ENCODE assay signal across 11 cellular contexts in the genomic region with DNA sequence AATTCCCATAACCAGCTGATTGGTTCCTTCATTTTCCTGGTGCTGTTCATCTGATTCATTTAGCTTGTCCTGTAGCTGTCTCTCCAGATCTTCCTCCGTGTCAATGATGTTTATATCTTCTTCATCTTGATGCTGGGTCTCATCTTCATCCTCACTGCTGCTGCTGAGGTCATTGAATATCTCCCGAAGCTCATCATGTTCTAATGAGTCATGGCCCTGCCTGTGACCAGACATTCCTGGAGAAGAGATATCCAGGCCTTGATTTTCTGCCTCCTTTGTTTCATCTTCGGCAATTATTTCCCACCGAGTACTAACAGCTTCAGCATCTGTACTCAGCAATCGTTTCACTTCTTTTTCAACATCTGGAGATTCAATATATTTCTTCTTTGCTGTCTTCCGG.
DNase-seq lines count a peak whose midpoint lies in the region; ATAC-seq and TF ChIP-seq lines count a peak whose summit lies in the region.
"Had no signal": no experiment of that assay in that cellular context is flagged by ENCODE, and none has a peak within 500 bp of the region (broad histone marks: within the 10 kb centered on the region; RNA-seq: fewer than 3 reads in every experiment).

No MANE protein-coding gene starts in this region.

- no peak for DNase-seq in NB4 (ENCODE audit: low read depth)
- DNase-seq in RPMI8226, result no peak
- DNase-seq: amniotic stem cell, NCI-H1417, posterior cingulate gyrus had no signal

- no peaks in the 10 kb centered on the region for H3K9me2 ChIP-seq in DOHH2 (replicated peaks; ENCODE audit: control insufficient read depth, low read length)

- H3K4me3 ChIP-seq in DOHH2 (ENCODE audit: low read length), result peak overlapping the region; percentile 82
- H3K4me3 ChIP-seq in NB4 (ENCODE audit: low read depth, low read length), result peak overlapping the region; percentile 91
- peak overlapping the region; percentile 85 to 90 for H3K4me3 ChIP-seq in duodenal mucosa (ENCODE audit: low read depth in 1 of 2, low read length in 2 of 2)
- peak overlapping the region; percentile 88 for H3K4me3 ChIP-seq in neuron (ENCODE audit: low read length)

- no peaks in the 10 kb centered on the region for H4K20me1 ChIP-seq in DOHH2 (ENCODE audit: control insufficient read depth, insufficient read depth, low read depth, low read length)

- H3K27me3 ChIP-seq in DOHH2 (ENCODE audit: control insufficient read depth, low read length), result no peaks in the 10 kb centered on the region
- H3K27me3 ChIP-seq in duodenal mucosa (ENCODE audit: control insufficient read depth in 1 of 2, insufficient read depth in 2 of 2, low read length in 2 of 2), result no peaks in the 10 kb centered on the region
- no peaks in the 10 kb centered on the region for H3K27me3 ChIP-seq in neuron (ENCODE audit: insufficient read depth, low read length)

- ATAC-seq in GM21576 (IDR thresholded peaks at IDR 0.05; ENCODE audit: unreplicated experiment), result no peak
- no peak for ATAC-seq in GM19467 (IDR thresholded peaks at IDR 0.05; ENCODE audit: unreplicated experiment)
- no peak for ATAC-seq in HG03520 (IDR thresholded peaks at IDR 0.05; ENCODE audit: unreplicated experiment)

- peaks cover 63% of the 10 kb centered on the region for H3K79me2 ChIP-seq in DOHH2 (ENCODE audit: control insufficient read depth, low read length)

- H3K9me3 ChIP-seq in DOHH2 (ENCODE audit: control insufficient read depth, insufficient read depth, low read length) (peaks cover 50% of the 10 kb centered on the region), duodenal mucosa (ENCODE audit: control insufficient read depth in 1 of 2, low read length in 2 of 2) (peaks cover 57 to 66% of the 10 kb centered on the region in 2 donors), neuron (ENCODE audit: low read length) (peaks cover 41% of the 10 kb centered on the region)

- TF ChIP-seq POLR2A in NB4 (IDR thresholded peaks at IDR 0.05; ENCODE audit: extremely low read depth, insufficient read length), result no peak

- H3K4me2 ChIP-seq in DOHH2 (ENCODE audit: low read length), result peak overlapping the region; percentile 66

- H3K9ac ChIP-seq in duodenal mucosa (ENCODE audit: low read depth in 1 of 2, low read length in 2 of 2), result no peak overlapping the region

- TF ChIP-seq CTCF in DOHH2 (IDR thresholded peaks at IDR 0.05; ENCODE audit: low read depth, low read length, poor library complexity, severe bottlenecking) (no peak), NB4 (IDR thresholded peaks at IDR 0.05; ENCODE audit: low read depth, low read length) (no peak)

- H3K27ac ChIP-seq in DOHH2 (ENCODE audit: low read depth, low read length) (no peak overlapping the region), duodenal mucosa (ENCODE audit: low read depth, low read length) (no peak overlapping the region)

- H3F3A ChIP-seq in DOHH2 (ENCODE audit: control insufficient read depth, insufficient read depth), result no peaks in the 10 kb centered on the region

- no peak overlapping the region for H2AFZ ChIP-seq in neuron (ENCODE audit: low read depth, low read length)

- peaks cover 28% of the 10 kb centered on the region for H3K4me1 ChIP-seq in DOHH2 (ENCODE audit: control insufficient read depth, low read length)
- peaks cover 0 to 4% of the 10 kb centered on the region in 2 donors for H3K4me1 ChIP-seq in duodenal mucosa (ENCODE audit: control insufficient read depth in 1 of 2, insufficient read depth in 2 of 2, low read length in 2 of 2)
- peaks cover 3% of the 10 kb centered on the region for H3K4me1 ChIP-seq in neuron (ENCODE audit: insufficient read depth, low read length)

- H3K36me3 ChIP-seq in DOHH2 (ENCODE audit: control insufficient read depth, low read length) (peaks cover 58% of the 10 kb centered on the region), duodenal mucosa (ENCODE audit: control insufficient read depth in 1 of 2, insufficient read depth in 2 of 2, low read length in 2 of 2) (peaks cover 25 to 28% of the 10 kb centered on the region in 2 donors), neuron (ENCODE audit: insufficient read depth, low read length) (peaks cover 41% of the 10 kb centered on the region)
